ENCODE assay signal across 1 cellular context in genomic region chr19:58346961-58347929, GRCh38.
TF ChIP-seq lines count a peak whose summit lies in the region.

No MANE protein-coding gene starts in this region.

TF ChIP-seq in WTC11, 78 proteins besides CTCF, POLR2A, EP300 and RAD21 (continued from another document):
- no peak for TF ChIP-seq AR (CRISPR knock-in tag; IDR thresholded peaks at IDR 0.05)
- TF ChIP-seq EMX1 (CRISPR knock-in tag; IDR thresholded peaks at IDR 0.05), result no peak
- no peak for TF ChIP-seq IRF1 (CRISPR knock-in tag; IDR thresholded peaks at IDR 0.05)
- TF ChIP-seq E2F5 (CRISPR knock-in tag; IDR thresholded peaks at IDR 0.05), result peak; percentile 38; the same call in 1 of the 2 replicates
- TF ChIP-seq ZNF416 (CRISPR knock-in tag; IDR thresholded peaks at IDR 0.05), result no peak
- peak; percentile 71; the same call in 1 of the 2 replicates for TF ChIP-seq ZBTB43 (CRISPR knock-in tag; IDR thresholded peaks at IDR 0.05)
- peak; percentile 81; the same call in 1 of the 2 replicates for TF ChIP-seq E2F1 (CRISPR knock-in tag; IDR thresholded peaks at IDR 0.05)
- TF ChIP-seq CREM (CRISPR knock-in tag; IDR thresholded peaks at IDR 0.05), result peak; percentile 34; the same call in 1 of the 2 replicates
- TF ChIP-seq MLX (CRISPR knock-in tag; IDR thresholded peaks at IDR 0.05), result no peak
- peak; percentile 59 for TF ChIP-seq ZNF423 (CRISPR knock-in tag; IDR thresholded peaks at IDR 0.05)
- TF ChIP-seq ERG (CRISPR knock-in tag; IDR thresholded peaks at IDR 0.05), result no peak
- TF ChIP-seq TP53 (CRISPR knock-in tag; IDR thresholded peaks at IDR 0.05), result peak; percentile 52; the same call in 1 of the 2 replicates
- TF ChIP-seq E2F4 (CRISPR knock-in tag; IDR thresholded peaks at IDR 0.05; ENCODE audit: borderline replicate concordance, low read depth), result no peak
